In genomic region chr7:87877641-87878040, GRCh38 we compare ENCODE assay signal across 8 cellular contexts. TPM values are rescaled to one million over a fixed set of nuclear protein-coding genes. Genes with fewer than 3 reads are reported as not detected.
A peak's percentile ranks its signal among the peaks of the same experiment; 100 is the strongest.
DNase-seq lines count a peak whose midpoint lies in the region; FAIRE-seq and TF ChIP-seq lines count a peak whose summit lies in the region.

No MANE protein-coding gene starts in this region.

- H3K27me3 Mint-ChIP-seq in Calu3 (ENCODE audit: unreplicated experiment), result no peaks in the 10 kb centered on the region

- H3K79me2 ChIP-seq in OCI-LY3 (ENCODE audit: low read length) (peaks cover 98% of the 10 kb centered on the region), endothelial cell of umbilical vein (ENCODE audit: control insufficient read depth, insufficient read depth, low read length) (peaks cover 87% of the 10 kb centered on the region), parathyroid adenoma (peaks cover 15% of the 10 kb centered on the region)

- dilution Hi-C loops in endothelial cell of umbilical vein (cut with MboI; ENCODE audit: extremely low pct_ligation_motif_present, low sequenced_read_pairs), result no loop called here

- no peak for TF ChIP-seq CTCF in Calu3 (IDR thresholded peaks at IDR 0.05; ENCODE audit: unreplicated experiment)
- no peak for TF ChIP-seq CTCF in OCI-LY3 (IDR thresholded peaks at IDR 0.05; ENCODE audit: low read depth, low read length)
- TF ChIP-seq CTCF in endothelial cell of umbilical vein (IDR thresholded peaks at IDR 0.05; ENCODE audit: extremely low read depth in 1 of 2, insufficient read depth in 1 of 2, low read depth in 1 of 2, low read length in 2 of 2), result no peak
- no peak for TF ChIP-seq CTCF in parathyroid adenoma (IDR thresholded peaks at IDR 0.05)

- POLR2A ChIA-PET in endothelial cell of umbilical vein (lab: Charles Lee), result no interaction called here

- H3K9me3 ChIP-seq in OCI-LY3 (ENCODE audit: insufficient read depth, low read length), result peaks cover 3% of the 10 kb centered on the region; the same call in 1 of the 2 replicates
- no peaks in the 10 kb centered on the region for H3K9me3 ChIP-seq in endothelial cell of umbilical vein (replicated peaks; ENCODE audit: control insufficient read depth, insufficient read depth, low read length)
- no peaks in the 10 kb centered on the region for H3K9me3 ChIP-seq in parathyroid adenoma (ENCODE audit: control insufficient read depth, low read length)

- CTCF ChIA-PET in Calu3 (lab: Charles Lee), result no interaction called here
- CTCF ChIA-PET in endothelial cell of umbilical vein (lab: Charles Lee), result no interaction called here

- FAIRE-seq in endothelial cell of umbilical vein (lab: Jason Lieb, UNC) (no peak), H54 (lab: Jason Lieb, UNC) (no peak)

- DNase-seq in Calu3 (no peak), endothelial cell of umbilical vein (ENCODE audit: low read depth, low spot score) (peak; percentile 37), RKO (ENCODE audit: low spot score) (no peak), H54 (ENCODE audit: insufficient read length, low spot score) (no peak), NOMO-1 treated with DMSO at 0.1 percent for 48 hours (lab: John Stamatoyannopoulos, UW; ENCODE audit: unreplicated experiment) (no peak), AG08396 (ENCODE audit: low spot score) (no peak)

- peak overlapping the region; percentile 94 for H3K9ac ChIP-seq in OCI-LY3 (ENCODE audit: low read length)
- H3K9ac ChIP-seq in endothelial cell of umbilical vein (replicated peaks; ENCODE audit: extremely low read depth, insufficient read depth, low read length), result peak overlapping the region; percentile 78
- H3K9ac ChIP-seq in parathyroid adenoma, result no peak overlapping the region

- peaks cover 36% of the 10 kb centered on the region for H3K4me1 ChIP-seq in OCI-LY3 (ENCODE audit: low read length)
- peaks cover 17% of the 10 kb centered on the region for H3K4me1 ChIP-seq in endothelial cell of umbilical vein (ENCODE audit: control insufficient read depth, extremely low read depth, insufficient read depth, low read length)
- no peaks in the 10 kb centered on the region for H3K4me1 ChIP-seq in parathyroid adenoma

- no peak for TF ChIP-seq POLR2A in endothelial cell of umbilical vein (IDR thresholded peaks at IDR 0.05; ENCODE audit: low read depth, low read length)
- TF ChIP-seq POLR2A in H54 (IDR thresholded peaks at IDR 0.05; ENCODE audit: low read depth, low read length), result no peak

- no peak overlapping the region for H3K27ac Mint-ChIP-seq in Calu3 (ENCODE audit: unreplicated experiment)

- H4K20me1 ChIP-seq in OCI-LY3 (ENCODE audit: insufficient read depth, low read length) (peaks cover 15% of the 10 kb centered on the region; the same call in 1 of the 2 replicates), endothelial cell of umbilical vein (replicated peaks; ENCODE audit: control insufficient read depth, extremely low read depth, insufficient read depth, low read length) (no peaks in the 10 kb centered on the region)

- H3K27ac ChIP-seq in OCI-LY3 (ENCODE audit: low read length), result peak overlapping the region; percentile 92
- peak overlapping the region; percentile 54 for H3K27ac ChIP-seq in endothelial cell of umbilical vein (ENCODE audit: insufficient read depth, low read depth, low read length)
- no peak overlapping the region for H3K27ac ChIP-seq in parathyroid adenoma

- BruUV-seq in Calu3 (replicated peaks; lab: Mats Ljungman, UMichigan) (no TSS peak), endothelial cell of umbilical vein (replicated peaks; lab: Mats Ljungman, UMichigan) (no TSS peak)

- no peaks in the 10 kb centered on the region for H3K9me3 Mint-ChIP-seq in Calu3 (ENCODE audit: low read depth, unreplicated experiment)

- H2AFZ ChIP-seq in OCI-LY3 (ENCODE audit: low read depth, low read length) (no peak overlapping the region), endothelial cell of umbilical vein (ENCODE audit: low read depth, low read length) (peak overlapping the region; percentile 80), parathyroid adenoma (peak overlapping the region; percentile 96)

- H3K4me1 Mint-ChIP-seq in Calu3 (ENCODE audit: low read depth, unreplicated experiment), result peaks cover 36% of the 10 kb centered on the region

- intact Hi-C loops in Calu3 (cut with micrococcal nuclease; ENCODE audit: unreplicated experiment) (no loop called here), endothelial cell of umbilical vein (cut with micrococcal nuclease) (loop anchor here (1.0 to 5.0 kb wide), 5 partner anchors 57 to 725 kb away; partner anchors contain the start of genes ADAM22, DMTF1 and RUNDC3B)

- H3K36me3 ChIP-seq in OCI-LY3 (replicated peaks; ENCODE audit: low read depth, low read length) (peaks cover 49% of the 10 kb centered on the region), endothelial cell of umbilical vein (ENCODE audit: control insufficient read depth in 2 of 2, extremely low read depth in 1 of 2, insufficient read depth in 2 of 2, low read length in 2 of 2) (peaks cover 0 to 2% of the 10 kb centered on the region in 2 experiments), parathyroid adenoma (ENCODE audit: control insufficient read depth, insufficient read depth, low read length) (no peaks in the 10 kb centered on the region)

- peak overlapping the region; percentile 89 for H3K4me3 ChIP-seq in OCI-LY3 (ENCODE audit: low read length)
- peak overlapping the region; percentile 93 to 100 (median 98) for H3K4me3 ChIP-seq in endothelial cell of umbilical vein (replicated peaks in 1 of 3; ENCODE audit: insufficient read depth in 1 of 3, low read depth in 1 of 3, low read length in 3 of 3)
- H3K4me3 ChIP-seq in parathyroid adenoma (ENCODE audit: low read depth, low read length), result peak overlapping the region; percentile 82

- peak overlapping the region; percentile 71 for H3K4me2 ChIP-seq in OCI-LY3 (ENCODE audit: low read length)
- H3K4me2 ChIP-seq in endothelial cell of umbilical vein (ENCODE audit: insufficient read depth, low read length), result peak overlapping the region; percentile 99
- H3K4me2 ChIP-seq in parathyroid adenoma (ENCODE audit: low read length), result peak overlapping the region; percentile 87

- H3K4me3 Mint-ChIP-seq in Calu3 (ENCODE audit: low read depth, unreplicated experiment), result peak overlapping the region; percentile 94

- H3K27me3 ChIP-seq in OCI-LY3 (ENCODE audit: low read depth, low read length) (no peaks in the 10 kb centered on the region), endothelial cell of umbilical vein (ENCODE audit: control insufficient read depth in 2 of 2, insufficient read depth in 2 of 2, low read length in 2 of 2) (no peaks in the 10 kb centered on the region), parathyroid adenoma (ENCODE audit: control insufficient read depth, insufficient read depth, low read length) (no peaks in the 10 kb centered on the region)

- H3K9me1 ChIP-seq in endothelial cell of umbilical vein (replicated peaks; ENCODE audit: control insufficient read depth, extremely low read depth, insufficient read depth, low read length), result no peaks in the 10 kb centered on the region

- peaks cover 31% of the 10 kb centered on the region for H3K36me3 Mint-ChIP-seq in Calu3 (ENCODE audit: insufficient read depth, unreplicated experiment)

TF ChIP-seq in endothelial cell of umbilical vein, 7 proteins besides CTCF, POLR2A, EP300 and RAD21:
- TF ChIP-seq GATA2 (IDR thresholded peaks at IDR 0.05; ENCODE audit: insufficient read depth, insufficient read length, low read depth, low read length) (no peak), MYC (IDR thresholded peaks at IDR 0.05; ENCODE audit: low read depth, low read length) (no peak), POLR2AphosphoS5 (IDR thresholded peaks at IDR 0.05; ENCODE audit: insufficient read depth, low read depth, low read length) (no peak), JUN (IDR thresholded peaks at IDR 0.05; ENCODE audit: borderline replicate concordance, insufficient read depth, insufficient read length, low read depth) (no peak), MAX (IDR thresholded peaks at IDR 0.05; ENCODE audit: insufficient read depth, insufficient read length) (no peak), FOS (IDR thresholded peaks at IDR 0.05; ENCODE audit: borderline replicate concordance, insufficient read depth, low read length) (no peak), EZH2 (IDR thresholded peaks at IDR 0.05; ENCODE audit: borderline replicate concordance, low read depth, low read length, severe bottlenecking) (no peak)

RNA-seq across cellular contexts. Expression of gene DBF4, which starts 1.3 kb away (rescaled TPM):
- 22.0 and 28.4 TPM in 2 replicates for total RNA-seq in Calu3 (2022)
- 35.8 and 39.7 TPM in 2 replicates for total RNA-seq in endothelial cell of umbilical vein
- polyA plus RNA-seq in endothelial cell of umbilical vein, result 2.6 and 3.7 TPM in 2 replicates
- 7.7 TPM in 2 replicates for polyA plus RNA-seq in endothelial cell of umbilical vein (2011; cell fraction: cytosol; rRNA removed)
- polyA plus RNA-seq in endothelial cell of umbilical vein (2011; cell fraction: nucleus; rRNA removed), result 7.9 and 14.4 TPM in 2 replicates
- polyA plus RNA-seq in endothelial cell of umbilical vein (2012), result 13.0 and 35.6 TPM in 2 replicates
- polyA minus RNA-seq in endothelial cell of umbilical vein, result 3.9 and 4.9 TPM in 2 replicates
- polyA minus RNA-seq in endothelial cell of umbilical vein (2011; cell fraction: cytosol; rRNA and poly(A)+ RNA removed), result 14.4 TPM
- 6.1 and 12.4 TPM in 2 replicates for polyA minus RNA-seq in endothelial cell of umbilical vein (2011; cell fraction: nucleus; rRNA and poly(A)+ RNA removed)

RNA-seq across cellular contexts. Expression of gene SLC25A40, which starts 1.5 kb away (rescaled TPM):
- total RNA-seq in Calu3 (2022), result 17.3 and 19.1 TPM in 2 replicates
- 17.1 and 21.6 TPM in 2 replicates for total RNA-seq in endothelial cell of umbilical vein
- polyA plus RNA-seq in endothelial cell of umbilical vein, result 4.7 and 7.1 TPM in 2 replicates
- 5.2 and 5.5 TPM in 2 replicates for polyA plus RNA-seq in endothelial cell of umbilical vein (2011; cell fraction: cytosol; rRNA removed)
- 17.0 and 25.6 TPM in 2 replicates for polyA plus RNA-seq in endothelial cell of umbilical vein (2011; cell fraction: nucleus; rRNA removed)
- 9.8 and 10.4 TPM in 2 replicates for polyA plus RNA-seq in endothelial cell of umbilical vein (2012)
- polyA minus RNA-seq in endothelial cell of umbilical vein, result 4.7 and 5.0 TPM in 2 replicates
- polyA minus RNA-seq in endothelial cell of umbilical vein (2011; cell fraction: cytosol; rRNA and poly(A)+ RNA removed), result 6.6 TPM
- 8.4 and 12.6 TPM in 2 replicates for polyA minus RNA-seq in endothelial cell of umbilical vein (2011; cell fraction: nucleus; rRNA and poly(A)+ RNA removed)

RNA-seq across cellular contexts. Expression of gene ADAM22, which starts 56.4 kb away (rescaled TPM):
- total RNA-seq in Calu3 (2022), result 3.0 and 3.2 TPM in 2 replicates
- total RNA-seq in endothelial cell of umbilical vein, result 0.53 and 1.4 TPM in 2 replicates
- 0.19 and 0.33 TPM in 2 replicates for polyA plus RNA-seq in endothelial cell of umbilical vein
- 0.15 and 0.17 TPM in 2 replicates for polyA plus RNA-seq in endothelial cell of umbilical vein (2011; cell fraction: cytosol; rRNA removed)
- polyA plus RNA-seq in endothelial cell of umbilical vein (2011; cell fraction: nucleus; rRNA removed), result 0.67 and 0.84 TPM in 2 replicates
- 0.20 and 0.35 TPM in 2 replicates for polyA plus RNA-seq in endothelial cell of umbilical vein (2012)
- polyA minus RNA-seq in endothelial cell of umbilical vein, result 2.5 and 4.0 TPM in 2 replicates
- 1.6 TPM for polyA minus RNA-seq in endothelial cell of umbilical vein (2011; cell fraction: cytosol; rRNA and poly(A)+ RNA removed)
- 1.6 and 3.3 TPM in 2 replicates for polyA minus RNA-seq in endothelial cell of umbilical vein (2011; cell fraction: nucleus; rRNA and poly(A)+ RNA removed)
